3 cellular contexts compared by ENCODE assay signal in genomic region chr12:95842426-95842825, GRCh38. TPM values are rescaled to one million over a fixed set of nuclear protein-coding genes. Genes with fewer than 3 reads are reported as not detected.
"Had no signal": no experiment of that assay in that cellular context is flagged by ENCODE, and none has a peak within 500 bp of the region (broad histone marks: within the 10 kb centered on the region; RNA-seq: fewer than 3 reads in every experiment).

No MANE protein-coding gene starts in this region.

RNA-seq across cellular contexts. Expression of gene NTN4, which starts 51.9 kb away (rescaled TPM):
- total RNA-seq: activated CD8-positive, alpha-beta T cell treated with anti-CD3 and anti-CD28 coated beads for 36 hours; T-helper 2 cell treated with Interferon-gamma antibody and Interleukin-4, amounts not matched to agents 100 ng/mL and 5 ng/mL, for 36 hours had no signal
- polyA plus RNA-seq: smooth muscle cell had no signal
